In genomic region chr1:112465122-112465521, GRCh38 we compare ENCODE assay signal across 9 cellular contexts.
DNase-seq lines count a peak whose midpoint lies in the region; ATAC-seq and TF ChIP-seq lines count a peak whose summit lies in the region.
"Had no signal": no experiment of that assay in that cellular context is flagged by ENCODE, and none has a peak within 500 bp of the region (broad histone marks: within the 10 kb centered on the region; RNA-seq: fewer than 3 reads in every experiment).

No MANE protein-coding gene starts in this region.

- H2AFZ ChIP-seq in Loucy (ENCODE audit: low read length) = 0 out of 2 replicates have a peak overlapping the region, but pooled peaks have one; percentile 95

- no peaks in the 10 kb centered on the region for H3K36me3 ChIP-seq in Loucy (ENCODE audit: insufficient read depth, low read length)
- no peaks in the 10 kb centered on the region for H3K36me3 ChIP-seq in tibial artery

- no peaks in the 10 kb centered on the region for H3F3A ChIP-seq in Loucy (ENCODE audit: low read depth)

- no peak for TF ChIP-seq CTCF in Loucy (conservative IDR thresholded peaks at IDR 0.05; ENCODE audit: low read length)
- TF ChIP-seq CTCF in choroid plexus epithelial cell (conservative IDR thresholded peaks at IDR 0.05; ENCODE audit: low read depth, low read length) = no peak
- no peak for TF ChIP-seq CTCF in tibial artery (IDR thresholded peaks at IDR 0.05)

- no peak overlapping the region for H3K9ac ChIP-seq in Loucy (ENCODE audit: low read depth, low read length, poor library complexity, severe bottlenecking)

- H3K4me2 ChIP-seq in Loucy (ENCODE audit: low read depth, low read length, poor library complexity, severe bottlenecking) = no peak overlapping the region

- peak; percentile 57 for DNase-seq in choroid plexus epithelial cell (ENCODE audit: low read depth)
- no peak for DNase-seq in memory B cell (ENCODE audit: low spot score in 2 of 2)
- no peak for DNase-seq in tibial artery
- DNase-seq: cortex of kidney, MV-4-11 had no signal

- ATAC-seq in memory B cell (ENCODE audit: low read depth) (no peak), GM21515 (IDR thresholded peaks at IDR 0.05; ENCODE audit: unreplicated experiment) (no peak), HG03097 (IDR thresholded peaks at IDR 0.05; ENCODE audit: low FRiP score, unreplicated experiment) (no peak), HG02588 (IDR thresholded peaks at IDR 0.05; ENCODE audit: unreplicated experiment) (no peak)

- H3K4me1 ChIP-seq in Loucy (ENCODE audit: insufficient read depth, low read length, poor library complexity, severe bottlenecking) (peaks cover 6% of the 10 kb centered on the region), tibial artery (peaks cover 0 to 25% (median 12%) of the 10 kb centered on the region in 4 donors)

- no peaks in the 10 kb centered on the region for H3K9me3 ChIP-seq in Loucy (ENCODE audit: insufficient read depth, low read depth, low read length)
- H3K9me3 ChIP-seq in tibial artery = no peaks in the 10 kb centered on the region

- H3K27ac Mint-ChIP-seq in memory B cell = peak overlapping the region; percentile 85

- H3K4me3 ChIP-seq in Loucy (ENCODE audit: low read length, poor library complexity, severe bottlenecking) = no peak overlapping the region
- H3K4me3 ChIP-seq in choroid plexus epithelial cell (ENCODE audit: low read depth, low read length) = no peak overlapping the region
- no peak overlapping the region for H3K4me3 ChIP-seq in tibial artery

- peak overlapping the region; percentile 68 for H3K27ac ChIP-seq in tibial artery

- no peaks in the 10 kb centered on the region for H3K9me3 Mint-ChIP-seq in memory B cell

- H3K36me3 Mint-ChIP-seq in memory B cell = no peaks in the 10 kb centered on the region

- no peaks in the 10 kb centered on the region for H3K9me2 ChIP-seq in Loucy (replicated peaks; ENCODE audit: low read depth, low read length)

- peaks cover 6% of the 10 kb centered on the region for H3K27me3 Mint-ChIP-seq in memory B cell

- H3K4me3 Mint-ChIP-seq in memory B cell = no peak overlapping the region

- H4K20me1 ChIP-seq in Loucy (ENCODE audit: insufficient read depth, low read length, poor library complexity, severe bottlenecking) = no peaks in the 10 kb centered on the region

- intact Hi-C loops in tibial artery (cut with DNase I; ENCODE audit: low total_unique reads) = no loop called here

- peaks cover 33% of the 10 kb centered on the region for H3K4me1 Mint-ChIP-seq in memory B cell

- H3K27me3 ChIP-seq in Loucy (ENCODE audit: insufficient read depth, low read length, poor library complexity, severe bottlenecking) (no peaks in the 10 kb centered on the region), tibial artery (no peaks in the 10 kb centered on the region)

- no peaks in the 10 kb centered on the region for H3K79me2 ChIP-seq in Loucy (ENCODE audit: insufficient read depth, low read length)
